In the genomic region with DNA sequence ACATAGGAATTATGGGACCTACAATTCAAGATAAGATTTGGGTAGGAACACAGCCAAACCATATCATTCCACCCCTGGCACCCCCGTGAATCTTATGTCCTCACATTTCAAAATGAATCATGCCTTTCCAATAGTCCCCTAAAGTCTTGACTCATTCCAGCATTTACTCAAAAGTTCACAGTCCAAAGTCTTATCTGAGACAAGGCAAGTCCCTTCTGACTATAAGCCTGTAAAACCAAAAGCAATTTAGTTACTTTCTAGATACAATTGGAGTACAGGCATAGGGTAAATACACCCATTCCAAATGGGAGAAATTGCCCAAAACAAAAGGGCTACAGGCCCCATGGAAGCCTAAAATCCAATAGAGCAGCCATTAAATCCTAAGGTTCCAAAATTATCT, we compare ENCODE assay signal across 28 cellular contexts.
"Had no signal": no experiment of that assay in that cellular context is flagged by ENCODE, and none has a peak within 500 bp of the region (broad histone marks: within the 10 kb centered on the region; RNA-seq: fewer than 3 reads in every experiment).

No MANE protein-coding gene starts in this region.

- H3K79me2 ChIP-seq: parathyroid adenoma had no signal

- H3K4me3 ChIP-seq: ovary, psoas muscle, right lobe of liver, sigmoid colon, suprapubic skin, testis, tibial artery, upper lobe of left lung, vagina had no signal

- H3K27me3 Mint-ChIP-seq: naive thymus-derived CD8-positive, alpha-beta T cell; progenitor cell of endocrine pancreas; stimulated activated memory B cell treated with anti-CD40 and anti-IgM and Interleukin-4, amounts not matched to agents 10 μg/mL and 1 μg/mL and 100 μg/mL, for 72 hours; stimulated activated naive CD8-positive, alpha-beta T cell treated with anti-CD3 and anti-CD28 coated beads, Interleukin-15, amount 100 ng/mL, for 72 hours had no signal

- H3K4me1 ChIP-seq: parathyroid adenoma, psoas muscle, right lobe of liver, sigmoid colon, suprapubic skin, testis, tibial artery, upper lobe of left lung, vagina had no signal

- H2AFZ ChIP-seq: parathyroid adenoma had no signal

- DNase-seq: naive thymus-derived CD8-positive, alpha-beta T cell; nephron progenitor cell; occipital lobe; ovary; psoas muscle; right cardiac atrium; right lobe of liver; sigmoid colon; small intestine; stimulated activated CD4-positive, alpha-beta T cell treated with anti-CD3 and anti-CD28 coated beads, Interleukin-15, amount 100 ng/mL, for 24 hours; stimulated activated CD4-positive, alpha-beta T cell treated with anti-CD3 and anti-CD28 coated beads, Interleukin-4, amount 100 ng/mL, for 1 hour; stimulated activated CD4-positive, alpha-beta T cell treated with anti-CD3 and anti-CD28 coated beads, Interleukin-4, amount 100 ng/mL, for 4 hours; stimulated activated CD8-positive, alpha-beta memory T cell treated with anti-CD3 and anti-CD28 coated beads, Interleukin-4, amount 100 ng/mL, for 48 hours; stimulated activated naive CD4-positive, alpha-beta T cell; stimulated activated naive CD8-positive, alpha-beta T cell treated with anti-CD3 and anti-CD28 coated beads, Interleukin-15, amount 100 ng/mL, for 72 hours; stimulated activated naive CD8-positive, alpha-beta T cell treated with anti-CD3 and anti-CD28 coated beads, Interleukin-15, Interleukin-2, amounts not matched to agents 100 U/mL and 50 U/mL, for 24 hours; substantia nigra; testis; tibial artery; trophoblast cell; upper lobe of left lung had no signal

- H3K27ac ChIP-seq: ovary, parathyroid adenoma, psoas muscle, right lobe of liver, sigmoid colon, suprapubic skin, testis, tibial artery, upper lobe of left lung, vagina had no signal

- H3K9ac ChIP-seq: parathyroid adenoma had no signal

- H3K4me1 Mint-ChIP-seq: nephron progenitor cell, neural crest cell had no signal

- H3K9me3 ChIP-seq: ovary, psoas muscle, right lobe of liver, suprapubic skin, testis, tibial artery, vagina had no signal

- H3K4me3 Mint-ChIP-seq: naive thymus-derived CD8-positive, alpha-beta T cell; natural killer cell treated with Interleukin-12 subunit alpha and Interleukin-12 subunit beta and Interleukin-15 and Interleukin-18, amount 100 ng/mL, for 72 hours; nephron progenitor cell; neural crest cell; stimulated activated memory B cell treated with anti-CD40 and anti-IgM and Interleukin-4, amounts not matched to agents 10 μg/mL and 1 μg/mL and 100 μg/mL, for 72 hours; stimulated activated naive CD8-positive, alpha-beta T cell treated with anti-CD3 and anti-CD28 coated beads, Interleukin-15, amount 100 ng/mL, for 72 hours had no signal

- H3K27ac Mint-ChIP-seq: naive thymus-derived CD8-positive, alpha-beta T cell; natural killer cell treated with Interleukin-12 subunit alpha and Interleukin-12 subunit beta and Interleukin-15 and Interleukin-18, amount 100 ng/mL, for 72 hours; nephron progenitor cell; progenitor cell of endocrine pancreas; stimulated activated memory B cell treated with anti-CD40 and anti-IgM and Interleukin-4, amounts not matched to agents 10 μg/mL and 1 μg/mL and 100 μg/mL, for 72 hours; stimulated activated naive CD8-positive, alpha-beta T cell treated with anti-CD3 and anti-CD28 coated beads, Interleukin-15, amount 100 ng/mL, for 72 hours had no signal

- H3K36me3 ChIP-seq: ovary, right lobe of liver, sigmoid colon, suprapubic skin, tibial artery, upper lobe of left lung, vagina had no signal

- H3K27me3 ChIP-seq: ovary, right lobe of liver, sigmoid colon, suprapubic skin, testis, tibial artery, upper lobe of left lung, vagina had no signal

- ATAC-seq: naive thymus-derived CD8-positive, alpha-beta T cell; natural killer cell treated with Interleukin-12 subunit alpha and Interleukin-12 subunit beta and Interleukin-15 and Interleukin-18, amount 100 ng/mL, for 72 hours; psoas muscle; right cardiac atrium; right lobe of liver; stimulated activated memory B cell treated with anti-CD40 and anti-IgM and Interleukin-4, amounts not matched to agents 10 μg/mL and 1 μg/mL and 100 μg/mL, for 72 hours; stimulated activated naive CD8-positive, alpha-beta T cell treated with anti-CD3 and anti-CD28 coated beads, Interleukin-15, amount 100 ng/mL, for 72 hours; stimulated activated naive CD8-positive, alpha-beta T cell treated with anti-CD3 and anti-CD28 coated beads, Interleukin-15, Interleukin-2, amounts not matched to agents 100 U/mL and 50 U/mL, for 24 hours had no signal
